Comparison of ENCODE assay signal across 29 cellular contexts in the genomic region with DNA sequence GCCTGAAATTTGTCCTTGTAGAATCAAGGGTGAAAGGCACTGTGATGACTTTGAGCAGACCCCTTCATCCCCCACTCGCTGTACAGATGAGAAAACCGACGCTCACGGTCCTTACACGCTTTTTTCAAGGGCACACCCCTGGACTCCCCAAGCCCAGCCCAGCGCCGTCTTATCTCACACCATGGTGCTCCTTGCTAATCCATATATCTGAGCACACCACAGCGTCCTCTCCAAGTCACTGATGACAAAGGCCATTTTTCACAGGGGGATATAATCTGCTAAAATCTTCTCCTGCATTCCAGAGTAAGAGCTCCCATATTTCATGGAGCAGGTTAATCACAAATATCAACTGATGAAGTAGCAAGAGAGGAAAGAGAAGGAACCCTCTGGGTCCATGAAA.
"Had no signal": no experiment of that assay in that cellular context is flagged by ENCODE, and none has a peak within 500 bp of the region (broad histone marks: within the 10 kb centered on the region; RNA-seq: fewer than 3 reads in every experiment).

No MANE protein-coding gene starts in this region.

- H3K27ac Mint-ChIP-seq: activated CD4-positive, alpha-beta memory T cell treated with anti-CD3 and anti-CD28 coated beads, Interleukin-2, amount 10 ng/mL, durations not matched to agents 7 days and 5 days; activated CD4-positive, alpha-beta T cell treated with anti-CD3 and anti-CD28 coated beads, Interleukin-2, amount 10 ng/mL, durations not matched to agents 7 days and 5 days; activated CD8-positive, alpha-beta memory T cell treated with anti-CD3 and anti-CD28 coated beads, Interleukin-2, amount 10 ng/mL, durations not matched to agents 7 days and 5 days; activated naive CD4-positive, alpha-beta T cell treated with anti-CD3 and anti-CD28 coated beads, Interleukin-2, amount 10 ng/mL, durations not matched to agents 7 days and 5 days; activated naive CD4-positive, alpha-beta T cell treated with anti-CD3 and anti-CD28 coated beads, Interleukin-2, amount 50 U/mL, for 72 hours; activated naive CD8-positive, alpha-beta T cell treated with anti-CD3 and anti-CD28 coated beads, Interleukin-2, amount 10 ng/mL, durations not matched to agents 7 days and 5 days; activated T-cell treated with anti-CD3 and anti-CD28 coated beads, Interleukin-2, amount 50 U/mL, for 24 hours; activated T-cell treated with anti-CD3 and anti-CD28 coated beads, Interleukin-2, amount 50 U/mL, for 72 hours; dendritic cell treated with granulocyte-macrophage colony-stimulating factor and Interleukin-4, amounts not matched to agents 40 ng/mL and 50 ng/mL, for 4 days; endodermal cell; WTC11 had no signal

- H3K4me3 Mint-ChIP-seq: activated CD4-positive, alpha-beta memory T cell treated with anti-CD3 and anti-CD28 coated beads, Interleukin-2, amount 10 ng/mL, durations not matched to agents 7 days and 5 days; activated CD4-positive, alpha-beta T cell treated with anti-CD3 and anti-CD28 coated beads, Interleukin-2, amount 10 ng/mL, durations not matched to agents 7 days and 5 days; activated CD8-positive, alpha-beta memory T cell treated with anti-CD3 and anti-CD28 coated beads, Interleukin-2, amount 10 ng/mL, durations not matched to agents 7 days and 5 days; activated naive CD4-positive, alpha-beta T cell treated with anti-CD3 and anti-CD28 coated beads, Interleukin-2, amount 10 ng/mL, durations not matched to agents 7 days and 5 days; activated naive CD8-positive, alpha-beta T cell treated with anti-CD3 and anti-CD28 coated beads, Interleukin-2, amount 10 ng/mL, durations not matched to agents 7 days and 5 days; activated T-cell treated with anti-CD3 and anti-CD28 coated beads, Interleukin-2, amount 50 U/mL, for 24 hours; central memory CD8-positive, alpha-beta T cell; dendritic cell treated with granulocyte-macrophage colony-stimulating factor and Interleukin-4, amounts not matched to agents 40 ng/mL and 50 ng/mL, for 4 days; endodermal cell; WTC11 had no signal

- DNase-seq: activated CD4-positive, alpha-beta memory T cell treated with anti-CD3 and anti-CD28 coated beads, Interleukin-2, amount 10 ng/mL, durations not matched to agents 7 days and 5 days; activated CD4-positive, alpha-beta T cell treated with anti-CD3 and anti-CD28 coated beads for 1 hour; activated CD4-positive, alpha-beta T cell treated with anti-CD3 and anti-CD28 coated beads for 4 hours; activated CD4-positive, alpha-beta T cell treated with anti-CD3 and anti-CD28 coated beads, Interleukin-2, amount 10 ng/mL, durations not matched to agents 7 days and 5 days; activated CD4-positive, alpha-beta T cell treated with anti-CD3 and anti-CD28 coated beads, Interleukin-2, amount 50 U/mL, for 4 hours; activated CD8-positive, alpha-beta memory T cell treated with anti-CD3 and anti-CD28 coated beads, Interleukin-2, amount 10 ng/mL, durations not matched to agents 7 days and 5 days; activated CD8-positive, alpha-beta memory T cell treated with anti-CD3 and anti-CD28 coated beads, Interleukin-2, amount 50 U/mL, for 48 hours; activated gamma-delta T cell; activated naive CD4-positive, alpha-beta T cell; activated naive CD4-positive, alpha-beta T cell treated with anti-CD3 and anti-CD28 coated beads, Interleukin-2, amount 10 ng/mL, durations not matched to agents 7 days and 5 days; activated naive CD8-positive, alpha-beta T cell treated with anti-CD3 and anti-CD28 coated beads, Interleukin-2, amount 10 ng/mL, durations not matched to agents 7 days and 5 days; activated T-cell treated with anti-CD3 and anti-CD28 coated beads for 4 hours; activated T-cell treated with anti-CD3 and anti-CD28 coated beads, Interleukin-2, amount 50 U/mL, for 24 hours; activated T-cell treated with anti-CD3 and anti-CD28 coated beads, Interleukin-2, amount 50 U/mL, for 72 hours; brain microvascular endothelial cell; dorsolateral prefrontal cortex; effector memory CD4-positive, alpha-beta T cell; endodermal cell; foreskin fibroblast; head of caudate nucleus; T-helper 2 cell had no signal

- H3K9me3 Mint-ChIP-seq: activated CD4-positive, alpha-beta memory T cell treated with anti-CD3 and anti-CD28 coated beads, Interleukin-2, amount 10 ng/mL, durations not matched to agents 7 days and 5 days; activated CD4-positive, alpha-beta T cell treated with anti-CD3 and anti-CD28 coated beads, Interleukin-2, amount 10 ng/mL, durations not matched to agents 7 days and 5 days; activated naive CD4-positive, alpha-beta T cell treated with anti-CD3 and anti-CD28 coated beads, Interleukin-2, amount 10 ng/mL, durations not matched to agents 7 days and 5 days; activated naive CD8-positive, alpha-beta T cell treated with anti-CD3 and anti-CD28 coated beads, Interleukin-2, amount 10 ng/mL, durations not matched to agents 7 days and 5 days; activated T-cell treated with anti-CD3 and anti-CD28 coated beads, Interleukin-2, amount 50 U/mL, for 72 hours; central memory CD8-positive, alpha-beta T cell; dendritic cell treated with granulocyte-macrophage colony-stimulating factor and Interleukin-4, amounts not matched to agents 40 ng/mL and 50 ng/mL, for 4 days had no signal

- H3K36me3 ChIP-seq: ascending aorta, brain microvascular endothelial cell had no signal

- H3K27me3 Mint-ChIP-seq: activated CD4-positive, alpha-beta memory T cell treated with anti-CD3 and anti-CD28 coated beads, Interleukin-2, amount 10 ng/mL, durations not matched to agents 7 days and 5 days; activated CD4-positive, alpha-beta T cell treated with anti-CD3 and anti-CD28 coated beads, Interleukin-2, amount 10 ng/mL, durations not matched to agents 7 days and 5 days had no signal

- ATAC-seq: activated CD8-positive, alpha-beta memory T cell treated with anti-CD3 and anti-CD28 coated beads, Interleukin-2, amount 10 ng/mL, durations not matched to agents 7 days and 5 days; activated naive CD4-positive, alpha-beta T cell treated with anti-CD3 and anti-CD28 coated beads, Interleukin-2, amount 50 U/mL, for 72 hours; activated T-cell treated with anti-CD3 and anti-CD28 coated beads, Interleukin-2, amount 50 U/mL, for 72 hours; esophagus mucosa; WTC11 had no signal

- H3K4me3 ChIP-seq: ascending aorta, coronary artery, dorsolateral prefrontal cortex had no signal

- H3K27ac ChIP-seq: ascending aorta, brain microvascular endothelial cell, coronary artery, dorsolateral prefrontal cortex, VCaP had no signal

- H3K36me3 Mint-ChIP-seq: activated CD8-positive, alpha-beta memory T cell treated with anti-CD3 and anti-CD28 coated beads, Interleukin-2, amount 10 ng/mL, durations not matched to agents 7 days and 5 days; activated naive CD4-positive, alpha-beta T cell treated with anti-CD3 and anti-CD28 coated beads, Interleukin-2, amount 10 ng/mL, durations not matched to agents 7 days and 5 days; activated naive CD8-positive, alpha-beta T cell treated with anti-CD3 and anti-CD28 coated beads, Interleukin-2, amount 10 ng/mL, durations not matched to agents 7 days and 5 days had no signal

- H3K27me3 ChIP-seq: ascending aorta had no signal
